Comparison of ENCODE assay signal across 8 cellular contexts in the genomic region with DNA sequence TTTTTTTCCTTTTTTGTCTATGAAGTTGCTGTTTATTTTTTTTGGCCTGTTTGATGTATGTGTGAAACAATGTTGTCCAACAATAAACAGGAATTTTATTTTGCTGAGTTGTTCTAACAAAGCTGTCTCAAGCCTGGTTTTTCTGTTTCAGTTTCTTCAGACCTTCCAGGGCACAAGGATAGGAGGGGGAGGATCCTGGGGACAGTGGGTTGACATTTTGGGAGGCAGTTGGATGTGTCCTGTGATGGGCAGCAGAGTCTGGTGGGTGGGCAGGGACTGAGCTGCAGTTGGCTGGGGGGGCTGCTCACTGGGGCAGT. TPM values are rescaled to one million over a fixed set of nuclear protein-coding genes. Genes with fewer than 3 reads are reported as not detected.
DNase-seq lines count a peak whose midpoint lies in the region; ATAC-seq and TF ChIP-seq lines count a peak whose summit lies in the region.
"Not testable (repeated sequence)": the region's sequence is repeated elsewhere in the genome, so short reads cannot be mapped to it uniquely, and the experiment has no call there.

No MANE protein-coding gene starts in this region.

- H3K9me2 ChIP-seq in MM.1S (replicated peaks; ENCODE audit: insufficient read depth, low read length), result not testable (repeated sequence)

- H3K27ac ChIP-seq in DND-41 (ENCODE audit: low read length) (peak overlapping the region; percentile 57), MM.1S (ENCODE audit: low read length) (peak overlapping the region; percentile 56; the same call in 1 of the 2 replicates), angular gyrus (ENCODE audit: low read depth, low read length) (peak overlapping the region; percentile 64), esophagus (ENCODE audit: low read depth in 2 of 2, low read length in 1 of 2) (peak overlapping the region; percentile 71 to 82), sigmoid colon (peak overlapping the region; percentile 68 to 100 (median 98)), upper lobe of left lung (peak overlapping the region; percentile 64 to 79 (median 68))
- not testable (repeated sequence) for H3K27ac ChIP-seq in mesendoderm (ENCODE audit: low read depth, low read length)

- H3K9me3 Mint-ChIP-seq in activated CD4-positive, alpha-beta T cell treated with anti-CD3 and anti-CD28 coated beads for 36 hours (ENCODE audit: low read depth), result not testable (repeated sequence)

- not testable (repeated sequence) for H4K5ac ChIP-seq in mesendoderm (ENCODE audit: low read length)

- not testable (repeated sequence) for H4K8ac ChIP-seq in mesendoderm (ENCODE audit: low read depth, low read length)

- not testable (repeated sequence) for H3K23ac ChIP-seq in mesendoderm (ENCODE audit: low read length)

- peak overlapping the region; percentile 93 for H3K27ac Mint-ChIP-seq in activated CD4-positive, alpha-beta T cell treated with anti-CD3 and anti-CD28 coated beads for 36 hours

- H4K20me1 ChIP-seq in DND-41 (ENCODE audit: insufficient read depth, low read length) (peaks cover 66% of the 10 kb centered on the region), MM.1S (ENCODE audit: insufficient read depth, low read length) (peaks cover 39% of the 10 kb centered on the region)

- H3K27me3 ChIP-seq in DND-41 (ENCODE audit: insufficient read depth, low read length, poor library complexity); MM.1S (replicated peaks; ENCODE audit: insufficient read depth, low read length); esophagus (ENCODE audit: control insufficient read depth in 1 of 2, insufficient read depth in 2 of 2, low read length in 2 of 2); mesendoderm (ENCODE audit: insufficient read depth, low read length, poor library complexity); sigmoid colon; upper lobe of left lung: not testable (repeated sequence)

- H3K79me2 ChIP-seq in DND-41 (ENCODE audit: insufficient read depth, low read length) (peaks cover 65% of the 10 kb centered on the region), MM.1S (ENCODE audit: low read length) (peaks cover 41% of the 10 kb centered on the region), mesendoderm (ENCODE audit: control insufficient read depth, insufficient read depth, low read length) (peaks cover 45% of the 10 kb centered on the region)

- H3K4me1 ChIP-seq in DND-41 (ENCODE audit: insufficient read depth, low read length), result peaks cover 30% of the 10 kb centered on the region
- H3K4me1 ChIP-seq in MM.1S (ENCODE audit: low read length), result peaks cover 17% of the 10 kb centered on the region
- peaks cover 11 to 14% of the 10 kb centered on the region in 2 donors for H3K4me1 ChIP-seq in esophagus (ENCODE audit: control insufficient read depth in 2 of 2, insufficient read depth in 2 of 2, low read length in 1 of 2)
- not testable (repeated sequence) for H3K4me1 ChIP-seq in mesendoderm (ENCODE audit: control insufficient read depth, low read depth, low read length)
- H3K4me1 ChIP-seq in sigmoid colon, result peaks cover 0 to 41% (median 40%) of the 10 kb centered on the region in 4 donors
- peaks cover 23 to 55% (median 30%) of the 10 kb centered on the region in 4 donors for H3K4me1 ChIP-seq in upper lobe of left lung

- H3K27me3 Mint-ChIP-seq in activated CD4-positive, alpha-beta T cell treated with anti-CD3 and anti-CD28 coated beads for 36 hours, result not testable (repeated sequence)

- H3F3A ChIP-seq in MM.1S (ENCODE audit: insufficient read depth, low read length), result peaks cover 58% of the 10 kb centered on the region

- not testable (repeated sequence) for TF ChIP-seq CTCF in DND-41 (IDR thresholded peaks at IDR 0.05; ENCODE audit: borderline replicate concordance, extremely low read depth, low read length, poor library complexity, severe bottlenecking); MM.1S (IDR thresholded peaks at IDR 0.05; ENCODE audit: low read length); sigmoid colon (IDR thresholded peaks at IDR 0.05); upper lobe of left lung (IDR thresholded peaks at IDR 0.05)

- not testable (repeated sequence) for ATAC-seq in DND-41 (ENCODE audit: insufficient read depth, low read depth); activated CD4-positive, alpha-beta T cell treated with anti-CD3 and anti-CD28 coated beads for 36 hours; upper lobe of left lung (ENCODE audit: low FRiP score in 2 of 2)

- intact Hi-C loops in activated CD4-positive, alpha-beta T cell treated with anti-CD3 and anti-CD28 coated beads for 36 hours (cut with DNase I, micrococcal nuclease), result not testable (repeated sequence)
- intact Hi-C loops in sigmoid colon (cut with DNase I), result loop anchor here (10.0 kb wide), 1 partner anchor 249 kb away; the partner anchor contains the start of gene NCL

- peaks cover 37% of the 10 kb centered on the region for H3K4me1 Mint-ChIP-seq in activated CD4-positive, alpha-beta T cell treated with anti-CD3 and anti-CD28 coated beads for 36 hours

- CTCF ChIA-PET in activated CD4-positive, alpha-beta T cell treated with anti-CD3 and anti-CD28 coated beads for 36 hours (lab: Charles Lee), result interaction anchor here (1.0 to 8.4 kb wide), 17 partner anchors 8 to 150 kb away, joined by 3 to 260 read pairs (median 9); partner anchors contain the start of gene COPS7B

- peak overlapping the region; percentile 42 for H3K56ac ChIP-seq in mesendoderm (ENCODE audit: low read length)

- not testable (repeated sequence) for H3K18ac ChIP-seq in mesendoderm (ENCODE audit: low read length)

- not testable (repeated sequence) for H3K4ac ChIP-seq in mesendoderm (ENCODE audit: low read depth, low read length)

- peaks cover 39% of the 10 kb centered on the region for H3K36me3 Mint-ChIP-seq in activated CD4-positive, alpha-beta T cell treated with anti-CD3 and anti-CD28 coated beads for 36 hours (ENCODE audit: low read depth)

- not testable (repeated sequence) for H2BK120ac ChIP-seq in mesendoderm (ENCODE audit: low read depth, low read length)

- H3K9me3 ChIP-seq in DND-41 (ENCODE audit: insufficient read depth, low read length, severe bottlenecking); MM.1S (replicated peaks; ENCODE audit: insufficient read depth, low read length); esophagus (ENCODE audit: control insufficient read depth in 2 of 2, insufficient read depth in 1 of 2, low read depth in 1 of 2, low read length in 1 of 2); sigmoid colon; upper lobe of left lung: not testable (repeated sequence)

- H3K4me2 ChIP-seq in DND-41 (ENCODE audit: insufficient read depth, low read length), result peak overlapping the region; percentile 54
- not testable (repeated sequence) for H3K4me2 ChIP-seq in MM.1S (ENCODE audit: low read depth, low read length); mesendoderm (ENCODE audit: low read length)

- POLR2A ChIA-PET in activated CD4-positive, alpha-beta T cell treated with anti-CD3 and anti-CD28 coated beads for 36 hours (lab: Charles Lee), result interaction anchor here (0.6 to 8.4 kb wide), 11 partner anchors 9 to 250 kb away, joined by 3 to 85 read pairs (median 4); partner anchors contain the start of gene NCL

- not testable (repeated sequence) for H3K79me1 ChIP-seq in mesendoderm (ENCODE audit: low read length)

- peak overlapping the region; percentile 37 for H3K9ac ChIP-seq in DND-41 (ENCODE audit: low read depth, low read length)
- not testable (repeated sequence) for H3K9ac ChIP-seq in MM.1S (ENCODE audit: low read length)
- peak overlapping the region; percentile 24 for H3K9ac ChIP-seq in mesendoderm (ENCODE audit: low read length)

- not testable (repeated sequence) for TF ChIP-seq EP300 in sigmoid colon (IDR thresholded peaks at IDR 0.05); upper lobe of left lung (IDR thresholded peaks at IDR 0.05)

- H2AK5ac ChIP-seq in mesendoderm (ENCODE audit: low read length), result not testable (repeated sequence)

- DNase-seq in DND-41; activated CD4-positive, alpha-beta T cell treated with anti-CD3 and anti-CD28 coated beads for 36 hours; mesendoderm; sigmoid colon; upper lobe of left lung: not testable (repeated sequence)
- peak; percentile 16 for DNase-seq in MM.1S

- not testable (repeated sequence) for H2BK5ac ChIP-seq in mesendoderm (ENCODE audit: low read length)

- not testable (repeated sequence) for H2AFZ ChIP-seq in DND-41 (ENCODE audit: low read depth, low read length); MM.1S (ENCODE audit: low read length)

- H3K36me3 ChIP-seq in DND-41 (ENCODE audit: insufficient read depth, low read length) (peaks cover 68% of the 10 kb centered on the region), esophagus (ENCODE audit: control insufficient read depth in 2 of 2, insufficient read depth in 2 of 2, low read length in 1 of 2) (peaks cover 6 to 15% of the 10 kb centered on the region in 2 donors), mesendoderm (ENCODE audit: control insufficient read depth, insufficient read depth, low read length) (peaks cover 21% of the 10 kb centered on the region), sigmoid colon (peaks cover 0 to 24% (median 13%) of the 10 kb centered on the region in 4 donors), upper lobe of left lung (peaks cover 5 to 22% (median 11%) of the 10 kb centered on the region in 4 donors)
- H3K36me3 ChIP-seq in MM.1S (replicated peaks; ENCODE audit: insufficient read depth, low read length), result not testable (repeated sequence)

- TF ChIP-seq POLR2A in sigmoid colon (IDR thresholded peaks at IDR 0.05); upper lobe of left lung (IDR thresholded peaks at IDR 0.05): not testable (repeated sequence)

- peak overlapping the region in 1 of 2 experiments; percentile 31; a peak in 1 of 4 replicates for H3K4me3 ChIP-seq in DND-41 (ENCODE audit: low read depth in 1 of 2, low read length in 2 of 2)
- H3K4me3 ChIP-seq in MM.1S (ENCODE audit: low read length); esophagus (ENCODE audit: low read depth in 1 of 2, low read length in 2 of 2); mesendoderm (ENCODE audit: low read length); sigmoid colon; upper lobe of left lung: not testable (repeated sequence)

- H3K4me3 Mint-ChIP-seq in activated CD4-positive, alpha-beta T cell treated with anti-CD3 and anti-CD28 coated beads for 36 hours, result peak overlapping the region; percentile 44

- not testable (repeated sequence) for H2BK15ac ChIP-seq in mesendoderm (replicated peaks; ENCODE audit: low read depth)

RNA-seq across cellular contexts. Expression of gene PTMA, which starts 5.1 kb away (rescaled TPM):
- total RNA-seq in activated CD4-positive, alpha-beta T cell treated with anti-CD3 and anti-CD28 coated beads for 36 hours, result 1,000 to 10,000 TPM; 2,106 to 2,969 TPM
- polyA plus RNA-seq in esophagus (1,000 to 10,000 TPM; 1,139 to 1,606 TPM), sigmoid colon (1,000 to 10,000 TPM; 1,787 to 2,683 (median 1,800) TPM)
- 4,557 TPM for polyA plus RNA-seq in mesendoderm (2013, experiment 1 of 2)
- 4,676 TPM for polyA plus RNA-seq in mesendoderm (2013, experiment 2 of 2)
- total RNA-seq in sigmoid colon (1,000 to 10,000 TPM in 2 of 4 donors, 100 to 1,000 TPM in 2; 807 to 1,142 (median 1,007) TPM), upper lobe of left lung (100 to 1,000 TPM; 344 to 896 (median 663) TPM)
